Comparison of ENCODE assay signal across 1 cellular context in the genomic region with DNA sequence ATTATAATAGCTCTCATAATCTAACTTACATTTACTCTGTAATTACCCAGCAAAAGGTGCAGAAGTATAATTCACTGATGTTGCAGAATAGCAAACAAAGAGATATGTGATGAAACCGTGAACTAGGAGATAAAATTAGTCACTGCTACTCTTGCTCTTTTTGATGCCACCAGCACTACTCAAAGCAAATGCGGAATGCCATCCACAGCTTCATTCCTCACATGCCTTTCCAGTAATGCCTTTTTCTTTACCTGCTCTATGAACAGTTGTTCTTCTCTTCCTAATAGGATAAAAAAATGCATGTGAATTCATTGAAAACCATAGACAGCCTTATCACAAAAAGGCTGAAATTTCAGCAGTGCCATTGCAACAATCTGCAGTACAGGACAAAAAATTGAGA.
TF ChIP-seq lines count a peak whose summit lies in the region.

No MANE protein-coding gene starts in this region.

TF ChIP-seq in WTC11, 78 proteins besides CTCF, POLR2A, EP300 and RAD21 (continued from another document):
- TF ChIP-seq, protein P1, sequence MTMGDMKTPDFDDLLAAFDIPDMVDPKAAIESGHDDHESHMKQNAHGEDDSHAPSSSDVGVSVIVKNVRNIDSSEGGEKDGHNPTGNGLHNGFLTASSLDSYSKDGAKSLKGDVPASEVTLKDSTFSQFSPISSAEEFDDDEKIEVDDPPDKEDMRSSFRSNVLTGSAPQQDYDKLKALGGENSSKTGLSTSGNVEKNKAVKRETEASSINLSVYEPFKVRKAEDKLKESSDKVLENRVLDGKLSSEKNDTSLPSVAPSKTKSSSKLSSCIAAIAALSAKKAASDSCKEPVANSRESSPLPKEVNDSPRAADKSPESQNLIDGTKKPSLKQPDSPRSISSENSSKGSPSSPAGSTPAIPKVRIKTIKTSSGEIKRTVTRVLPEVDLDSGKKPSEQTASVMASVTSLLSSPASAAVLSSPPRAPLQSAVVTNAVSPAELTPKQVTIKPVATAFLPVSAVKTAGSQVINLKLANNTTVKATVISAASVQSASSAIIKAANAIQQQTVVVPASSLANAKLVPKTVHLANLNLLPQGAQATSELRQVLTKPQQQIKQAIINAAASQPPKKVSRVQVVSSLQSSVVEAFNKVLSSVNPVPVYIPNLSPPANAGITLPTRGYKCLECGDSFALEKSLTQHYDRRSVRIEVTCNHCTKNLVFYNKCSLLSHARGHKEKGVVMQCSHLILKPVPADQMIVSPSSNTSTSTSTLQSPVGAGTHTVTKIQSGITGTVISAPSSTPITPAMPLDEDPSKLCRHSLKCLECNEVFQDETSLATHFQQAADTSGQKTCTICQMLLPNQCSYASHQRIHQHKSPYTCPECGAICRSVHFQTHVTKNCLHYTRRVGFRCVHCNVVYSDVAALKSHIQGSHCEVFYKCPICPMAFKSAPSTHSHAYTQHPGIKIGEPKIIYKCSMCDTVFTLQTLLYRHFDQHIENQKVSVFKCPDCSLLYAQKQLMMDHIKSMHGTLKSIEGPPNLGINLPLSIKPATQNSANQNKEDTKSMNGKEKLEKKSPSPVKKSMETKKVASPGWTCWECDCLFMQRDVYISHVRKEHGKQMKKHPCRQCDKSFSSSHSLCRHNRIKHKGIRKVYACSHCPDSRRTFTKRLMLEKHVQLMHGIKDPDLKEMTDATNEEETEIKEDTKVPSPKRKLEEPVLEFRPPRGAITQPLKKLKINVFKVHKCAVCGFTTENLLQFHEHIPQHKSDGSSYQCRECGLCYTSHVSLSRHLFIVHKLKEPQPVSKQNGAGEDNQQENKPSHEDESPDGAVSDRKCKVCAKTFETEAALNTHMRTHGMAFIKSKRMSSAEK (CRISPR knock-in tag; IDR thresholded peaks at IDR 0.05; ENCODE audit: borderline replicate concordance), result no peak
- no peak for TF ChIP-seq CBFB (CRISPR knock-in tag; IDR thresholded peaks at IDR 0.05; ENCODE audit: low read depth)
- no peak for TF ChIP-seq ZNF219 (CRISPR knock-in tag; IDR thresholded peaks at IDR 0.05; ENCODE audit: borderline replicate concordance)
- no peak for TF ChIP-seq SMAD3 (CRISPR knock-in tag; IDR thresholded peaks at IDR 0.05; ENCODE audit: borderline replicate concordance)
- TF ChIP-seq TEAD1 (CRISPR knock-in tag; IDR thresholded peaks at IDR 0.05), result no peak
- TF ChIP-seq, protein P2, sequence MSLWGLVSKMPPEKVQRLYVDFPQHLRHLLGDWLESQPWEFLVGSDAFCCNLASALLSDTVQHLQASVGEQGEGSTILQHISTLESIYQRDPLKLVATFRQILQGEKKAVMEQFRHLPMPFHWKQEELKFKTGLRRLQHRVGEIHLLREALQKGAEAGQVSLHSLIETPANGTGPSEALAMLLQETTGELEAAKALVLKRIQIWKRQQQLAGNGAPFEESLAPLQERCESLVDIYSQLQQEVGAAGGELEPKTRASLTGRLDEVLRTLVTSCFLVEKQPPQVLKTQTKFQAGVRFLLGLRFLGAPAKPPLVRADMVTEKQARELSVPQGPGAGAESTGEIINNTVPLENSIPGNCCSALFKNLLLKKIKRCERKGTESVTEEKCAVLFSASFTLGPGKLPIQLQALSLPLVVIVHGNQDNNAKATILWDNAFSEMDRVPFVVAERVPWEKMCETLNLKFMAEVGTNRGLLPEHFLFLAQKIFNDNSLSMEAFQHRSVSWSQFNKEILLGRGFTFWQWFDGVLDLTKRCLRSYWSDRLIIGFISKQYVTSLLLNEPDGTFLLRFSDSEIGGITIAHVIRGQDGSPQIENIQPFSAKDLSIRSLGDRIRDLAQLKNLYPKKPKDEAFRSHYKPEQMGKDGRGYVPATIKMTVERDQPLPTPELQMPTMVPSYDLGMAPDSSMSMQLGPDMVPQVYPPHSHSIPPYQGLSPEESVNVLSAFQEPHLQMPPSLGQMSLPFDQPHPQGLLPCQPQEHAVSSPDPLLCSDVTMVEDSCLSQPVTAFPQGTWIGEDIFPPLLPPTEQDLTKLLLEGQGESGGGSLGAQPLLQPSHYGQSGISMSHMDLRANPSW (CRISPR knock-in tag; conservative IDR thresholded peaks at IDR 0.05; ENCODE audit: low read depth), result no peak
